ENCODE assay signal across 13 cellular contexts in genomic region chr2:226155476-226155875, GRCh38.
"Had no signal": no experiment of that assay in that cellular context is flagged by ENCODE, and none has a peak within 500 bp of the region (broad histone marks: within the 10 kb centered on the region; RNA-seq: fewer than 3 reads in every experiment).

No MANE protein-coding gene starts in this region.

- H3K4me1 ChIP-seq: right atrium auricular region, transverse colon had no signal

- H3K4me2 ChIP-seq: smooth muscle cell had no signal

- H3K27ac Mint-ChIP-seq: activated CD4-positive, alpha-beta T cell treated with anti-CD3 and anti-CD28 coated beads for 36 hours; activated CD8-positive, alpha-beta T cell treated with anti-CD3 and anti-CD28 coated beads for 36 hours had no signal

- H3K4me3 Mint-ChIP-seq: activated CD4-positive, alpha-beta T cell treated with anti-CD3 and anti-CD28 coated beads for 36 hours; activated CD8-positive, alpha-beta T cell treated with anti-CD3 and anti-CD28 coated beads for 36 hours had no signal

- H3K4me1 Mint-ChIP-seq: activated CD4-positive, alpha-beta T cell treated with anti-CD3 and anti-CD28 coated beads for 36 hours had no signal

- H3K36me3 ChIP-seq: heart left ventricle, neutrophil, right atrium auricular region, transverse colon had no signal

- H3K27me3 ChIP-seq: heart left ventricle, neutrophil, right atrium auricular region, transverse colon had no signal

- H3K4me3 ChIP-seq: dorsolateral prefrontal cortex, heart left ventricle, right atrium auricular region, smooth muscle cell, transverse colon had no signal

- H3K9me3 ChIP-seq: heart left ventricle, neutrophil, right atrium auricular region, transverse colon had no signal

- DNase-seq: activated CD4-positive, alpha-beta T cell treated with anti-CD3 and anti-CD28 coated beads for 36 hours; activated CD8-positive, alpha-beta memory T cell treated with anti-CD3 and anti-CD28 coated beads, Interleukin-2, amount 50 U/mL, for 4 hours; activated CD8-positive, alpha-beta T cell treated with anti-CD3 and anti-CD28 coated beads for 36 hours; activated naive CD4-positive, alpha-beta T cell; aorta; dorsolateral prefrontal cortex; heart left ventricle; left colon; posterior cingulate gyrus; transverse colon had no signal

- H3K9me3 Mint-ChIP-seq: activated CD8-positive, alpha-beta T cell treated with anti-CD3 and anti-CD28 coated beads for 36 hours had no signal

- ATAC-seq: activated CD4-positive, alpha-beta T cell treated with anti-CD3 and anti-CD28 coated beads for 36 hours; activated CD8-positive, alpha-beta T cell treated with anti-CD3 and anti-CD28 coated beads for 36 hours; heart left ventricle; left colon had no signal

- H3K27ac ChIP-seq: dorsolateral prefrontal cortex, heart left ventricle, neutrophil, right atrium auricular region, transverse colon had no signal
